In the genomic region with DNA sequence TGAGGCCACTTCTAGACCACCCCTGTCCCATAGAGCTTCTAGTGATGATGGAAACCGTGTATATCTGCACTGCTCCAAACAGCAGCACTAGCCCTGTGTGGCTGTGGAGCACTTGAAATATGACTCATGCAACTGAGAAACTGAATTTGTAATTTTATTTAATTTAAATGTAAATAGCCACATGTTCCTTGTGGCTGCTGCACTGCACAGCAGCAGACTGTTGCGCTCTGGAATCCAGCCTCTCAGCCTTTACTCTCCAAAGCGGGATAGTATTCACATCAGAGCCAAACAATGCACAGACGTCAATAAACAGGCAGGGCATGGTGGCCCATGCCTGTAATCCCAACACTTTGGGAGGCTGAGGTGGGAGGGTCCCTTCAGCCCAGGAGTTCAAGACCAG, we compare ENCODE assay signal across 16 cellular contexts. TPM values are rescaled to one million over a fixed set of nuclear protein-coding genes. Genes with fewer than 3 reads are reported as not detected.
DNase-seq lines count a peak whose midpoint lies in the region; ATAC-seq and TF ChIP-seq lines count a peak whose summit lies in the region.
"Had no signal": no experiment of that assay in that cellular context is flagged by ENCODE, and none has a peak within 500 bp of the region (broad histone marks: within the 10 kb centered on the region; RNA-seq: fewer than 3 reads in every experiment).

No MANE protein-coding gene starts in this region.

- no peaks in the 10 kb centered on the region for H3K9me3 Mint-ChIP-seq in MCF 10A (ENCODE audit: unreplicated experiment)
- no peaks in the 10 kb centered on the region for H3K9me3 Mint-ChIP-seq in activated CD8-positive, alpha-beta T cell treated with anti-CD3 and anti-CD28 coated beads for 36 hours
- H3K9me3 Mint-ChIP-seq in immature natural killer cell: no peaks in the 10 kb centered on the region
- H3K9me3 Mint-ChIP-seq: activated T-cell treated with anti-CD3 and anti-CD28 coated beads, Interleukin-2, amount 50 U/mL, for 4 hours had no signal

- H3K4me1 ChIP-seq in breast epithelium (peaks cover 14 to 31% of the 10 kb centered on the region in 2 donors), aorta (ENCODE audit: control insufficient read depth in 1 of 2, insufficient read depth in 2 of 2, low read length in 2 of 2) (no peaks in the 10 kb centered on the region)

- H3K36me3 Mint-ChIP-seq in MCF 10A (ENCODE audit: insufficient read depth, unreplicated experiment) (peaks cover 94% of the 10 kb centered on the region), immature natural killer cell (peaks cover 12 to 34% (median 18%) of the 10 kb centered on the region in 3 donors)
- peaks cover 26% of the 10 kb centered on the region for H3K36me3 Mint-ChIP-seq in activated CD8-positive, alpha-beta T cell treated with anti-CD3 and anti-CD28 coated beads for 36 hours (ENCODE audit: low read depth)

- POLR2A ChIA-PET in MCF 10A (lab: Yijun Ruan, JAX): interaction anchor here (0.6 to 7.7 kb wide), 6 partner anchors 8 to 27 kb away, joined by 3 to 68 read pairs (median 21); partner anchors contain the start of gene CAPN2
- POLR2A ChIA-PET in activated CD8-positive, alpha-beta T cell treated with anti-CD3 and anti-CD28 coated beads for 36 hours (lab: Charles Lee): no interaction called here

- H3K4me3 Mint-ChIP-seq in MCF 10A (ENCODE audit: unreplicated experiment): no peak overlapping the region
- no peak overlapping the region for H3K4me3 Mint-ChIP-seq in activated CD8-positive, alpha-beta T cell treated with anti-CD3 and anti-CD28 coated beads for 36 hours
- H3K4me3 Mint-ChIP-seq in immature natural killer cell: no peak overlapping the region
- H3K4me3 Mint-ChIP-seq: activated T-cell treated with anti-CD3 and anti-CD28 coated beads, Interleukin-2, amount 50 U/mL, for 4 hours had no signal

- BruUV-seq in MCF 10A (replicated peaks; lab: Mats Ljungman, UMichigan): no TSS peak

- CTCF ChIA-PET in MCF 10A (lab: Yijun Ruan, JAX): interaction anchor here (0.5 to 1.6 kb wide), 11 partner anchors 8 to 802 kb away, joined by 3 to 8 read pairs (median 4); no protein-coding TSS in a partner anchor
- CTCF ChIA-PET in activated CD8-positive, alpha-beta T cell treated with anti-CD3 and anti-CD28 coated beads for 36 hours (lab: Charles Lee): interaction anchor here (1.2 kb wide), 2 partner anchors 25 to 28 kb away, joined by 3 to 4 read pairs; no protein-coding TSS in a partner anchor

- H3K27ac Mint-ChIP-seq in MCF 10A (ENCODE audit: low read depth, unreplicated experiment) (peak overlapping the region; percentile 59), immature natural killer cell (peak overlapping the region in 5 of 6 donors; percentile 30 to 88 (median 66))
- H3K27ac Mint-ChIP-seq in activated CD8-positive, alpha-beta T cell treated with anti-CD3 and anti-CD28 coated beads for 36 hours: peak overlapping the region; percentile 66

- no peaks in the 10 kb centered on the region for H3K27me3 Mint-ChIP-seq in MCF 10A (ENCODE audit: insufficient read depth, unreplicated experiment)
- H3K27me3 Mint-ChIP-seq in activated CD8-positive, alpha-beta T cell treated with anti-CD3 and anti-CD28 coated beads for 36 hours: no peaks in the 10 kb centered on the region
- H3K27me3 Mint-ChIP-seq in immature natural killer cell (ENCODE audit: low read depth in 3 of 3): peaks cover 0 to 3% (median 0%) of the 10 kb centered on the region in 3 donors

- H3K27me3 ChIP-seq in breast epithelium (no peaks in the 10 kb centered on the region), aorta (ENCODE audit: control insufficient read depth in 1 of 2, insufficient read depth in 2 of 2, low read length in 1 of 2) (no peaks in the 10 kb centered on the region)
- H3K27me3 ChIP-seq: hepatocyte, stomach had no signal

- H3K9me3 ChIP-seq in breast epithelium (no peaks in the 10 kb centered on the region), aorta (ENCODE audit: control insufficient read depth, low read length) (no peaks in the 10 kb centered on the region)
- H3K9me3 ChIP-seq: stomach had no signal

- no peak for TF ChIP-seq POLR2A in breast epithelium (IDR thresholded peaks at IDR 0.05)

- no peak overlapping the region for H3K4me3 ChIP-seq in breast epithelium
- no peak overlapping the region for H3K4me3 ChIP-seq in aorta (ENCODE audit: low read length in 2 of 2)
- H3K4me3 ChIP-seq: hepatocyte, stomach had no signal

- DNase-seq in MCF 10A (ENCODE audit: unreplicated experiment): no peak
- DNase-seq in breast epithelium (ENCODE audit: low spot score in 2 of 2): no peak
- DNase-seq in activated CD8-positive, alpha-beta T cell treated with anti-CD3 and anti-CD28 coated beads for 36 hours: no peak
- no peak for DNase-seq in immature natural killer cell
- no peak for DNase-seq in aorta
- no peak for DNase-seq in OCI-M1 (lab: John Stamatoyannopoulos, UW)
- DNase-seq in GM20000 (ENCODE audit: low spot score): no peak
- DNase-seq: activated T-cell treated with anti-CD3 and anti-CD28 coated beads, Interleukin-2, amount 50 U/mL, for 4 hours; DMS79; NCI-H1092 treated with DMSO at 0.1 percent for 48 hours; NCI-H774; stomach had no signal

- intact Hi-C loops in MCF 10A (cut with micrococcal nuclease): no loop called here
- intact Hi-C loops in breast epithelium (cut with DNase I; ENCODE audit: low total_unique reads): no loop called here
- intact Hi-C loops in activated CD8-positive, alpha-beta T cell treated with anti-CD3 and anti-CD28 coated beads for 36 hours (cut with micrococcal nuclease): no loop called here
- intact Hi-C loops in aorta (cut with DNase I): no loop called here

- H3K27ac ChIP-seq in breast epithelium (peak overlapping the region in 1 of 2 donors; percentile 8), aorta (ENCODE audit: low read depth in 1 of 2, low read length in 2 of 2) (no peak overlapping the region)
- H3K27ac ChIP-seq: hepatocyte had no signal

- peak; percentile 12 for ATAC-seq in activated CD8-positive, alpha-beta T cell treated with anti-CD3 and anti-CD28 coated beads for 36 hours
- ATAC-seq in aorta (ENCODE audit: low FRiP score) (no peak), GM18498 (IDR thresholded peaks at IDR 0.05; ENCODE audit: unreplicated experiment) (no peak)
- ATAC-seq: activated T-cell treated with anti-CD3 and anti-CD28 coated beads, Interleukin-2, amount 50 U/mL, for 4 hours; left colon had no signal

- TF ChIP-seq CTCF in MCF 10A (IDR thresholded peaks at IDR 0.05; ENCODE audit: unreplicated experiment) (no peak), breast epithelium (IDR thresholded peaks at IDR 0.05) (no peak), GM20000 (IDR thresholded peaks at IDR 0.05; ENCODE audit: extremely low read depth, missing control alignments) (no peak)
- no peak for TF ChIP-seq CTCF in activated CD8-positive, alpha-beta T cell treated with anti-CD3 and anti-CD28 coated beads for 36 hours (IDR thresholded peaks at IDR 0.05)

- H3K36me3 ChIP-seq in breast epithelium (no peaks in the 10 kb centered on the region), aorta (ENCODE audit: control insufficient read depth in 1 of 2, insufficient read depth in 2 of 2, low read length in 1 of 2) (no peaks in the 10 kb centered on the region)

- peaks cover 68% of the 10 kb centered on the region for H3K4me1 Mint-ChIP-seq in MCF 10A (ENCODE audit: insufficient read depth, unreplicated experiment)
- H3K4me1 Mint-ChIP-seq in activated CD8-positive, alpha-beta T cell treated with anti-CD3 and anti-CD28 coated beads for 36 hours (ENCODE audit: low read depth): peaks cover 60% of the 10 kb centered on the region
- peaks cover 81 to 91% of the 10 kb centered on the region in 2 donors for H3K4me1 Mint-ChIP-seq in immature natural killer cell

- 89 to 90% methylated on average over 4 of the region's 4 CpGs for WGBS in aorta, 2 donors

RNA-seq across cellular contexts. Expression of gene CAPN2, which starts 12.0 kb away (rescaled TPM):
- total RNA-seq in MCF 10A (2022) (513 and 622 TPM in 2 replicates), breast epithelium (100 to 1,000 TPM; 162 to 192 (median 164) TPM), aorta (100 to 1,000 TPM; 208 to 213 TPM)
- total RNA-seq in activated CD8-positive, alpha-beta T cell treated with anti-CD3 and anti-CD28 coated beads for 36 hours: 10 to 100 TPM; 31.5 to 33.6 TPM
- polyA plus RNA-seq in immature natural killer cell (100 to 1,000 TPM; 126 to 232 (median 141) TPM), aorta (100 to 1,000 TPM in 1 of 2 donors, 10 to 100 TPM in 1; 99.8 to 190 TPM)

RNA-seq across cellular contexts. Expression of gene CAPN8, which starts 58.9 kb away (rescaled TPM):
- total RNA-seq in MCF 10A (2022) (1.0 and 5.7 TPM in 2 replicates), breast epithelium (10 to 100 TPM in 2 of 3 donors, under 1 TPM in 1; 0.32 to 83.9 (median 41.3) TPM), aorta (under 1 TPM in 1 of 2 donors, not detected in 1; 0.45 TPM)
- not detected for total RNA-seq in activated CD8-positive, alpha-beta T cell treated with anti-CD3 and anti-CD28 coated beads for 36 hours
- polyA plus RNA-seq in immature natural killer cell (under 1 TPM in 1 of 3 donors, not detected in 2; 0.09 TPM), aorta (1 to 10 TPM in 1 of 2 donors, under 1 TPM in 1; 0.33 to 2.9 TPM)
- total RNA-seq: activated T-cell treated with anti-CD3 and anti-CD28 coated beads, Interleukin-2, amount 50 U/mL, for 4 hours; T-helper 1 cell treated with Interleukin-12 subunit alpha and Interleukin-12 subunit beta and Interleukin-4 antibody, amounts not matched to agents 30 ng/mL and 1 ng/mL, for 36 hours had no signal

Comparison
In these comparisons a context has a peak if more than half of its experiments do, and no peak if none do; other contexts are left out.
1. RNA of gene CAPN2, which starts 12.0 kb away (total RNA-seq): 513 to 622 TPM in MCF 10A, 208 to 213 TPM in aorta and 162 to 192 TPM in breast epithelium; 31.5 to 33.6 TPM in activated CD8-positive, alpha-beta T cell treated with anti-CD3 and anti-CD28 coated beads for 36 hours; every median in the first group is over 4 times any median in the second.
2. Peak in every context shown above with its lines, with median percentiles within 50 percentile points of each other: H3K27ac Mint-ChIP-seq.